Comparison of ENCODE assay signal across 2 cellular contexts in genomic region chr22:46933040-46933439, GRCh38.
TF ChIP-seq lines count a peak whose summit lies in the region.

No MANE protein-coding gene starts in this region.

TF ChIP-seq in HepG2, 621 proteins besides CTCF, POLR2A, EP300 and RAD21 (continued from another document):
- TF ChIP-seq HOXA7 (CRISPR knock-in tag; IDR thresholded peaks at IDR 0.05) (no peak), NFYB (CRISPR knock-in tag; IDR thresholded peaks at IDR 0.05) (no peak), ZNF33A (CRISPR knock-in tag; IDR thresholded peaks at IDR 0.05; ENCODE audit: borderline replicate concordance) (no peak), AHR (CRISPR knock-in tag; IDR thresholded peaks at IDR 0.05) (no peak), ZNF232 (CRISPR knock-in tag; IDR thresholded peaks at IDR 0.05; ENCODE audit: borderline replicate concordance) (no peak), ZNF770 (CRISPR knock-in tag; IDR thresholded peaks at IDR 0.05) (no peak), ISX (CRISPR knock-in tag; conservative IDR thresholded peaks at IDR 0.05) (no peak), CAMTA2 (CRISPR knock-in tag; IDR thresholded peaks at IDR 0.05; ENCODE audit: borderline replicate concordance) (no peak), ZFP62 (CRISPR knock-in tag; IDR thresholded peaks at IDR 0.05) (no peak)
TF ChIP-seq in HepG2: peak in this region for 0.

TF ChIP-seq in GM23338, 12 proteins besides CTCF, POLR2A, EP300 and RAD21 (continued from another document):
- TF ChIP-seq ETS1 (IDR thresholded peaks at IDR 0.05) (no peak), NANOG (IDR thresholded peaks at IDR 0.05; ENCODE audit: borderline replicate concordance) (no peak), STAT1 (IDR thresholded peaks at IDR 0.05; ENCODE audit: unreplicated experiment) (no peak), JUNB (IDR thresholded peaks at IDR 0.05; ENCODE audit: unreplicated experiment) (no peak), ZNF331 (CRISPR knock-in tag; IDR thresholded peaks at IDR 0.05; ENCODE audit: low read depth) (no peak), REST (IDR thresholded peaks at IDR 0.05; ENCODE audit: unreplicated experiment) (no peak), ZNF462 (CRISPR knock-in tag; IDR thresholded peaks at IDR 0.05) (no peak), ZNF114 (CRISPR knock-in tag; IDR thresholded peaks at IDR 0.05) (no peak), EZH2 (IDR thresholded peaks at IDR 0.05; ENCODE audit: low read depth, unreplicated experiment) (no peak), POLR2AphosphoS5 (IDR thresholded peaks at IDR 0.05; ENCODE audit: low read depth) (no peak)
